In genomic region chr16:280552-280951, GRCh38 we compare ENCODE assay signal across 11 cellular contexts. TPM values are rescaled to one million over a fixed set of nuclear protein-coding genes. Genes with fewer than 3 reads are reported as not detected.
DNase-seq lines count a peak whose midpoint lies in the region; ATAC-seq and TF ChIP-seq lines count a peak whose summit lies in the region.
"Had no signal": no experiment of that assay in that cellular context is flagged by ENCODE, and none has a peak within 500 bp of the region (broad histone marks: within the 10 kb centered on the region; RNA-seq: fewer than 3 reads in every experiment).

Gene ARHGDIG (plus strand): TSS chr16:280591. CDS start chr16:280681, 90 bp downstream.

- ATAC-seq in activated T-cell treated with anti-CD3 and anti-CD28 coated beads, Interleukin-2, amount 50 U/mL, for 4 hours: peak; percentile 35 to 36
- ATAC-seq in HG03469 (IDR thresholded peaks at IDR 0.05; ENCODE audit: unreplicated experiment): no peak
- ATAC-seq: activated T-helper 17 cell treated with anti-CD3 and anti-CD28 coated beads, Interleukin-2, amount 50 U/mL, for 72 hours had no signal

- WGBS in thymus: 2% methylated on average over 54 of the region's 54 CpGs

- H3K4me3 Mint-ChIP-seq in activated T-cell treated with anti-CD3 and anti-CD28 coated beads, Interleukin-2, amount 50 U/mL, for 4 hours: no peak within 1 kb of the TSS
- H3K4me3 Mint-ChIP-seq: activated T-helper 17 cell treated with anti-CD3 and anti-CD28 coated beads, Interleukin-2, amount 50 U/mL, for 72 hours had no signal

- H3K9me3 Mint-ChIP-seq in activated T-cell treated with anti-CD3 and anti-CD28 coated beads, Interleukin-2, amount 50 U/mL, for 4 hours: no peaks in the 10 kb centered on the region
- H3K9me3 Mint-ChIP-seq: activated T-helper 17 cell treated with anti-CD3 and anti-CD28 coated beads, Interleukin-2, amount 50 U/mL, for 72 hours had no signal

- H3K4me1 ChIP-seq in thymus (ENCODE audit: control insufficient read depth, insufficient read depth, low read length): no peaks in the 10 kb centered on the region

- H3K4me3 ChIP-seq in astrocyte of the cerebellum (ENCODE audit: low read depth, low read length): peak within 1 kb of the TSS; percentile 21
- H3K4me3 ChIP-seq in thymus (ENCODE audit: low read length): peak within 1 kb of the TSS; percentile 18

- H3K4me1 Mint-ChIP-seq in activated T-cell treated with anti-CD3 and anti-CD28 coated beads, Interleukin-2, amount 50 U/mL, for 4 hours (ENCODE audit: low read depth): peaks cover 9% of the 10 kb centered on the region
- H3K4me1 Mint-ChIP-seq: activated T-helper 17 cell treated with anti-CD3 and anti-CD28 coated beads, Interleukin-2, amount 50 U/mL, for 72 hours had no signal

- H3K36me3 Mint-ChIP-seq in activated T-cell treated with anti-CD3 and anti-CD28 coated beads, Interleukin-2, amount 50 U/mL, for 4 hours (ENCODE audit: insufficient read depth): no peaks in the 10 kb centered on the region

- H3K9me3 ChIP-seq in thymus (ENCODE audit: control insufficient read depth): no peaks in the 10 kb centered on the region

- in situ Hi-C loops in astrocyte of the cerebellum (cut with HindIII; ENCODE audit: low sequenced_read_pairs): no loop called here

- no peak for TF ChIP-seq CTCF in astrocyte of the cerebellum (IDR thresholded peaks at IDR 0.05; ENCODE audit: low read depth, low read length, missing control alignments)

- H3K27me3 ChIP-seq in thymus (ENCODE audit: control insufficient read depth, insufficient read depth): peaks cover 51% of the 10 kb centered on the region

- H3K27ac ChIP-seq in thymus (ENCODE audit: low read depth): no peak within 1 kb of the TSS

- no peaks in the 10 kb centered on the region for H3K36me3 ChIP-seq in thymus (ENCODE audit: control insufficient read depth, insufficient read depth)

- no peak for DNase-seq in activated T-cell treated with anti-CD3 and anti-CD28 coated beads, Interleukin-2, amount 50 U/mL, for 4 hours
- DNase-seq in activated T-cell treated with anti-CD3 and anti-CD28 coated beads, Interleukin-2, amount 50 U/mL, for 48 hours: no peak
- no peak for DNase-seq in astrocyte of the cerebellum (ENCODE audit: low read depth)
- peak; percentile 65 for DNase-seq in iPS-NIHi7 (ENCODE audit: extremely low spot score)
- no peak for DNase-seq in GM19240 (ENCODE audit: insufficient read length, low spot score)
- no peak for DNase-seq in activated CD4-positive, alpha-beta T cell treated with anti-CD3 and anti-CD28 coated beads, Interleukin-2, amount 50 U/mL, for 4 hours
- DNase-seq: MV-4-11 had no signal

- peaks cover 30% of the 10 kb centered on the region for H3K27me3 Mint-ChIP-seq in activated T-cell treated with anti-CD3 and anti-CD28 coated beads, Interleukin-2, amount 50 U/mL, for 4 hours (ENCODE audit: low read depth)

RNA-seq across cellular contexts. Expression of gene ARHGDIG, which starts in this region (rescaled TPM):
- total RNA-seq in activated T-cell treated with anti-CD3 and anti-CD28 coated beads, Interleukin-2, amount 50 U/mL, for 4 hours: not detected
- polyA plus RNA-seq in thymus: 0.52 TPM
- total RNA-seq: activated T-helper 17 cell treated with anti-CD3 and anti-CD28 coated beads, Interleukin-2, amount 50 U/mL, for 72 hours; T-helper 1 cell treated with Interleukin-12 subunit alpha and Interleukin-12 subunit beta and Interleukin-4 antibody, amounts not matched to agents 30 ng/mL and 1 ng/mL, for 36 hours had no signal

Comparison
In these comparisons a context has a peak if more than half of its experiments do, and no peak if none do; other contexts are left out.
1. Peak in ATAC-seq in activated T-cell treated with anti-CD3 and anti-CD28 coated beads, Interleukin-2, amount 50 U/mL, for 4 hours; RNA of the gene not detected or under 1 TPM.